ENCODE assay signal across 8 cellular contexts in the genomic region with DNA sequence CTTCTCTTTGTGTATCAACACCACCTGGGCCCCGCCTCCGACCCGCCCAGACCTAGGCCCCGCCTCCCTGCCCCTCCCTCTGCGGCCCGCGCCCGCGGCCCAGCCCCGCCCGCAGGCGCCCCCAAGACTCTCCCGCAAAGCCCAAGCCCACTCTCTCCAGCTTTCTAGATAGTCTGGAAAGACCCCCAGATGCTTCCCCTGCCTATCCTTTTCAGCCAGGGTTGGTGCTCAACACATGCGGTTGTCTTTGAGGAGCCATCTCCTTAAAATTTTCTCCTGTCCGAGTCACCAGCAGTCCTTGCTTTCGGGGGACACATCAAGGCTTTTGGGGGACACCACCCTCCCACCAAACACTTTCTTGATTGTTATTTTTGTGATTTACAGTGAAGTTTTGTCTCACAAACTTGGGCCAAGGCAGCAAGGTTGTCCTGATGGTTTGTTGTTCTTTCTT.
DNase-seq lines count a peak whose midpoint lies in the region; ATAC-seq lines count a peak whose summit lies in the region.

No MANE protein-coding gene starts in this region.

- peaks cover 17% of the 10 kb centered on the region; the same call in 1 of the 2 replicates for H3K36me3 ChIP-seq in iPS DF 6.9 (ENCODE audit: control insufficient read depth, insufficient read depth, low read length)

- H3K27ac ChIP-seq in iPS DF 6.9 (ENCODE audit: low read length): no peak overlapping the region

- H3K9me3 Mint-ChIP-seq in activated T-cell treated with anti-CD3 and anti-CD28 coated beads, Interleukin-2, amount 50 U/mL, for 24 hours: no peaks in the 10 kb centered on the region
- no peaks in the 10 kb centered on the region for H3K9me3 Mint-ChIP-seq in stimulated activated memory B cell treated with anti-CD40 and anti-IgM and Interleukin-4, amounts not matched to agents 10 μg/mL and 1 μg/mL and 100 μg/mL, for 72 hours

- no peaks in the 10 kb centered on the region for H3K27me3 ChIP-seq in iPS DF 6.9 (ENCODE audit: control insufficient read depth, insufficient read depth, low read length)

- DNase-seq in NCI-H2227 treated with DMSO at 0.1 percent for 48 hours (lab: John Stamatoyannopoulos, UW): peak; percentile 60
- DNase-seq in NCI-H2227 (lab: John Stamatoyannopoulos, UW; ENCODE audit: unreplicated experiment): no peak
- DNase-seq in activated T-cell treated with anti-CD3 and anti-CD28 coated beads, Interleukin-2, amount 50 U/mL, for 24 hours: no peak
- DNase-seq in iPS DF 6.9 (ENCODE audit: low read depth, low spot score): no peak
- no peak for DNase-seq in NCI-H1105 (lab: John Stamatoyannopoulos, UW)
- DNase-seq in NCI-H1930 (lab: John Stamatoyannopoulos, UW): no peak

- peaks cover 4% of the 10 kb centered on the region for H3K27me3 Mint-ChIP-seq in activated T-cell treated with anti-CD3 and anti-CD28 coated beads, Interleukin-2, amount 50 U/mL, for 24 hours
- H3K27me3 Mint-ChIP-seq in stimulated activated memory B cell treated with anti-CD40 and anti-IgM and Interleukin-4, amounts not matched to agents 10 μg/mL and 1 μg/mL and 100 μg/mL, for 72 hours: no peaks in the 10 kb centered on the region

- H3K9me3 ChIP-seq in iPS DF 6.9 (ENCODE audit: control insufficient read depth, insufficient read depth, low read length): no peaks in the 10 kb centered on the region; the same call in 1 of the 2 replicates

- peaks cover 61% of the 10 kb centered on the region for H3K4me1 Mint-ChIP-seq in activated T-cell treated with anti-CD3 and anti-CD28 coated beads, Interleukin-2, amount 50 U/mL, for 24 hours (ENCODE audit: low read depth)
- peaks cover 41% of the 10 kb centered on the region for H3K4me1 Mint-ChIP-seq in stimulated activated memory B cell treated with anti-CD40 and anti-IgM and Interleukin-4, amounts not matched to agents 10 μg/mL and 1 μg/mL and 100 μg/mL, for 72 hours

- no CpG with 5 or more reads among the region's 16 CpGs for WGBS in iPS DF 6.9 (ENCODE audit: insufficient coverage, insufficient read length)

- peaks cover 47% of the 10 kb centered on the region for H3K36me3 Mint-ChIP-seq in activated T-cell treated with anti-CD3 and anti-CD28 coated beads, Interleukin-2, amount 50 U/mL, for 24 hours (ENCODE audit: low read depth)
- H3K36me3 Mint-ChIP-seq in stimulated activated memory B cell treated with anti-CD40 and anti-IgM and Interleukin-4, amounts not matched to agents 10 μg/mL and 1 μg/mL and 100 μg/mL, for 72 hours: peaks cover 30% of the 10 kb centered on the region

- no peak for ATAC-seq in stimulated activated memory B cell treated with anti-CD40 and anti-IgM and Interleukin-4, amounts not matched to agents 10 μg/mL and 1 μg/mL and 100 μg/mL, for 72 hours
- no peak for ATAC-seq in GM18873 (IDR thresholded peaks at IDR 0.05; ENCODE audit: low FRiP score, unreplicated experiment)

- peaks cover 3% of the 10 kb centered on the region; the same call in 1 of the 2 replicates for H3K4me1 ChIP-seq in iPS DF 6.9 (ENCODE audit: control insufficient read depth, insufficient read depth, low read length)

- H3K4me3 ChIP-seq in iPS DF 6.9 (ENCODE audit: low read length): peak overlapping the region; percentile 78; the same call in 1 of the 2 replicates

- peak overlapping the region; percentile 99 for H3K27ac Mint-ChIP-seq in activated T-cell treated with anti-CD3 and anti-CD28 coated beads, Interleukin-2, amount 50 U/mL, for 24 hours
- H3K27ac Mint-ChIP-seq in stimulated activated memory B cell treated with anti-CD40 and anti-IgM and Interleukin-4, amounts not matched to agents 10 μg/mL and 1 μg/mL and 100 μg/mL, for 72 hours: peak overlapping the region; percentile 100

- H3K4me3 Mint-ChIP-seq in activated T-cell treated with anti-CD3 and anti-CD28 coated beads, Interleukin-2, amount 50 U/mL, for 24 hours: peak overlapping the region; percentile 99
- peak overlapping the region; percentile 96 for H3K4me3 Mint-ChIP-seq in stimulated activated memory B cell treated with anti-CD40 and anti-IgM and Interleukin-4, amounts not matched to agents 10 μg/mL and 1 μg/mL and 100 μg/mL, for 72 hours
